ENCODE assay signal across 1 cellular context in genomic region chr2:156215656-156216055, GRCh38.
TF ChIP-seq lines count a peak whose summit lies in the region.

No MANE protein-coding gene starts in this region.

TF ChIP-seq in GM23338, 12 proteins besides CTCF, POLR2A, EP300 and RAD21 (continued from another document):
- no peak for TF ChIP-seq CREB1 (CRISPR knock-in tag; IDR thresholded peaks at IDR 0.05; ENCODE audit: low read depth)
- no peak for TF ChIP-seq JUNB (IDR thresholded peaks at IDR 0.05; ENCODE audit: unreplicated experiment)
- TF ChIP-seq ETS1 (IDR thresholded peaks at IDR 0.05): no peak
- no peak for TF ChIP-seq EZH2 (IDR thresholded peaks at IDR 0.05; ENCODE audit: low read depth, unreplicated experiment)
- no peak for TF ChIP-seq POLR2AphosphoS5 (IDR thresholded peaks at IDR 0.05; ENCODE audit: low read depth)
- TF ChIP-seq EZH2phosphoT487 (IDR thresholded peaks at IDR 0.05; ENCODE audit: unreplicated experiment): no peak
- TF ChIP-seq ZNF331 (CRISPR knock-in tag; IDR thresholded peaks at IDR 0.05; ENCODE audit: low read depth): no peak
